8 cellular contexts compared by ENCODE assay signal in the genomic region with DNA sequence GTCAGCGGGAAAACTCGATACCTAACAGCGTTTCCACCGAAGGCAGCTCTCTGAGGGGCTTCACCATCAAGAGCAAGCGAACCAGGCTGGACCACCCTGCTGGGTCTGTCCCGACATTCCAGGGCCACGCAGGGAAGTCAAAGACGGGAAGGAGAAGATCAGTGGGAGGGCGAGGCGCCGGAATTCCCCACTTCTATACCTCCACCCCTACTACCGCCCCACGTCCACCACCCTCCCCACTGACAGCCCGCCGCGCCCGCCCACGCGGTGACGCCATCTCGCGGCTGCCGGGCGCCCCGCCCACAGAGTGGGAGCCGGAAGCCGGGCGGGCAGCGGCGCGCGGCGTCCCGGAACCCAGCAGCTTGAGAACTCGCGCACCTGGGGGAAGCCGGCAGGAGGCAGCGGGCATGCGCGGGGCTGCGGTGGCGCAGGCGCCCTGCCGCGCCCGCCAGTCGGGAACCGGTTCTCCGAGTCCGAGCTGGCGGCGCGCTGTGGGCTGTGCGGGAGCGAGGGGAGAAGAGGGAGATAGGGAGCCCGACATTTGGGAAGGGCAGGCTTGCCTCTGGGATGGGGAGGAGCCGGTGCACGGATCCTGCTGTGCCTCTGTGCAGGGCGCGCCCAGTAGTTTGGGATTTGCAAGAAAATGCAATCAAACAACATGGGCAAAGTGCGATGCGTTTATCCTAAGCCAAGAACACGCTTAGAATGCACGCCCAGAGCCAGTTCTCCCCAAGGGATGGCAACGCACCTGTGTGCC. TPM values are rescaled to one million over a fixed set of nuclear protein-coding genes. Genes with fewer than 3 reads are reported as not detected.
DNase-seq lines count a peak whose midpoint lies in the region; ATAC-seq and TF ChIP-seq lines count a peak whose summit lies in the region.

No MANE protein-coding gene starts in this region.

- TF ChIP-seq CTCF in lower leg skin (IDR thresholded peaks at IDR 0.05) = no peak

- ATAC-seq in GM19372 (IDR thresholded peaks at IDR 0.05; ENCODE audit: low read depth, unreplicated experiment) (peak; percentile 50), HG03469 (IDR thresholded peaks at IDR 0.05; ENCODE audit: unreplicated experiment) (peak; percentile 61)

- DNase-seq in CD1c-positive myeloid dendritic cell (ENCODE audit: extremely low spot score) = peak; percentile 97
- peak; percentile 89 for DNase-seq in NCI-H748 (lab: John Stamatoyannopoulos, UW; ENCODE audit: unreplicated experiment)
- peak; percentile 88 to 90 for DNase-seq in activated CD4-positive, alpha-beta T cell treated with anti-CD3 and anti-CD28 coated beads, Interleukin-2, amount 50 U/mL, for 48 hours
- DNase-seq in dermis microvascular lymphatic vessel endothelial cell (ENCODE audit: low read depth in 2 of 2) = peak; percentile 59 to 87
- peak; percentile 79 to 97 for DNase-seq in lower leg skin (ENCODE audit: low spot score in 2 of 2)
- peak; percentile 92 for DNase-seq in stimulated activated CD4-positive, alpha-beta T cell treated with anti-CD3 and anti-CD28 coated beads, Interleukin-4, amount 100 ng/mL, for 24 hours

- TF ChIP-seq POLR2A in lower leg skin (IDR thresholded peaks at IDR 0.05) = no peak

- H3K4me3 ChIP-seq in lower leg skin (ENCODE audit: low read depth, poor library complexity, severe bottlenecking) = peak overlapping the region; percentile 57

- 0% methylated on average over 49 to 53 of the region's 65 CpGs for WGBS in lower leg skin, 2 donors

- intact Hi-C loops in lower leg skin (cut with DNase I; ENCODE audit: low total_unique reads) = no loop called here

RNA-seq across cellular contexts. Expression of a gene that starts 3.2 kb away (rescaled TPM):
- total RNA-seq in dermis microvascular lymphatic vessel endothelial cell (13.6 and 15.0 TPM in 2 replicates), lower leg skin (10 to 100 TPM; 15.9 to 25.5 (median 23.6) TPM)

Comparison
In these comparisons a context has a peak if more than half of its experiments do, and no peak if none do; other contexts are left out.
1. Peak in every context shown above with its lines: DNase-seq, ATAC-seq and H3K4me3 ChIP-seq.